Comparison of ENCODE assay signal across 9 cellular contexts in the genomic region with DNA sequence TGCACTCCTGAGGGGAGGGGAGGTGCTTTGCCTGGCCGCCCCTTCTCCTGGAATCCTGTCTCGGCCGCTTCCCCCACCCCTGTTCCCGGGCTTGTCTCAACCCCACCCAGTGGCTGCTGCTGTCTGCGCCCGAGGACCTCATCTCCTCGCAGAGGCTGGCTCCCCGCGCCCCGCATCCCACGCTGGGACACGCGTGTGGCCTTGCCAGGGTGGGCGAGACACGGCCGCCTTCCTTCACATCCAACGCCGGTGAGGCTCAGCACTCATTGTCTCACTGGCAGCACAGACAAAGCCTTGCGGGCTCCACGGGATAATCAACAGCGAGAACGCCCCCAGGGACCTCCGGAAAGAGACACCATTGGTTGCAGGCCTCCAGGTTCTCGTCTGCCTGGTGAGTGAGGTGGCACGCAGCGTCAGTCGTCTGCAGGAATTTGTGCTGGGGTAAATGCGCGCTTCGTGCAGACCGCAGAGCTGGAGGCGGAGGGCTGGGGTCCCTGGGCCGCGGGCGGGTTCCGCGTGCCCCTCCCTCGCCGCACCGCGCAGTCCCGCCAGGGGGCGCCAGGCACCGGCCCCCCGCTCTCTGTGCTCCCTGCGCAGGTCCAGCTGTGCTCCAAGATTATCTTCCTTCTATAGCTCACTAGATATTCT. TPM values are rescaled to one million over a fixed set of nuclear protein-coding genes. Genes with fewer than 3 reads are reported as not detected.
DNase-seq lines count a peak whose midpoint lies in the region; ATAC-seq, FAIRE-seq and TF ChIP-seq lines count a peak whose summit lies in the region.
"Had no signal": no experiment of that assay in that cellular context is flagged by ENCODE, and none has a peak within 500 bp of the region (broad histone marks: within the 10 kb centered on the region; RNA-seq: fewer than 3 reads in every experiment).

No MANE protein-coding gene starts in this region.

- H3K9me3 ChIP-seq in iPS-20b (ENCODE audit: insufficient read depth, low read depth, low read length): no peaks in the 10 kb centered on the region
- H3K9me3 ChIP-seq in tibial nerve: no peaks in the 10 kb centered on the region

- peak overlapping the region; percentile 74 for H3K4me3 ChIP-seq in iPS-20b (ENCODE audit: low read length)
- no peak overlapping the region for H3K4me3 ChIP-seq in tibial nerve

- peak in 3 of 5 experiments; percentile 11 to 27 (median 12) for TF ChIP-seq CTCF in tibial nerve (IDR thresholded peaks at IDR 0.05)

- no peaks in the 10 kb centered on the region for H3K36me3 ChIP-seq in iPS-20b (ENCODE audit: insufficient read depth, low read depth, low read length)
- H3K36me3 ChIP-seq in tibial nerve: no peaks in the 10 kb centered on the region

- no peak for ATAC-seq in GM21528 (IDR thresholded peaks at IDR 0.05; ENCODE audit: low FRiP score, unreplicated experiment)

- peak overlapping the region; percentile 31 for H3K27ac ChIP-seq in iPS-20b (ENCODE audit: low read length)
- no peak overlapping the region for H3K27ac ChIP-seq in tibial nerve

- FAIRE-seq in HTR-8/SVneo (lab: Jason Lieb, UNC): peak; percentile 64

- H3K27me3 ChIP-seq in iPS-20b (ENCODE audit: insufficient read depth, low read length) (peaks cover 14% of the 10 kb centered on the region), tibial nerve (peaks cover 0 to 27% of the 10 kb centered on the region in 2 donors)

- H3K4me1 ChIP-seq in iPS-20b (ENCODE audit: insufficient read depth, low read length) (peaks cover 10% of the 10 kb centered on the region; the same call in 1 of the 2 replicates), tibial nerve (peaks cover 0 to 7% (median 3%) of the 10 kb centered on the region in 4 donors)

- H3K9ac ChIP-seq in iPS-20b (ENCODE audit: low read depth, low read length): peak overlapping the region; percentile 67; the same call in 1 of the 2 replicates

- DNase-seq in AG20443 (ENCODE audit: low spot score) (peak; percentile 75), HTR-8/SVneo (ENCODE audit: insufficient read length, low spot score) (peak; percentile 45), amygdala (lab: John Stamatoyannopoulos, UW) (peak in 31 of 56 donors; percentile 6 to 64 (median 29)), tibial nerve (ENCODE audit: low spot score in 2 of 2) (no peak), LoVo (ENCODE audit: low spot score) (no peak), midbrain (lab: John Stamatoyannopoulos, UW) (no peak)

- TF ChIP-seq EP300 in tibial nerve (IDR thresholded peaks at IDR 0.05): no peak

- WGBS in tibial nerve, 2 donors: 2 to 12% methylated on average over 27 to 43 of the region's 46 CpGs

- TF ChIP-seq POLR2A in tibial nerve (IDR thresholded peaks at IDR 0.05): no peak

RNA-seq across cellular contexts. Expression of gene CCDC177, which starts 26.8 kb away (rescaled TPM):
- not detected for total RNA-seq in tibial nerve
- total RNA-seq: subcutaneous adipose tissue had no signal

Comparison
In these comparisons a context has a peak if more than half of its experiments do, and no peak if none do; other contexts are left out.
1. DNase-seq: peak in AG20443 (single experiment), HTR-8/SVneo (single experiment) and amygdala (31 of 56); none in tibial nerve (0 of 2), LoVo (single experiment) and midbrain (single experiment).